In genomic region chr20:57941121-57941522, GRCh38 we compare ENCODE assay signal across 29 cellular contexts.
A peak's percentile ranks its signal among the peaks of the same experiment; 100 is the strongest.
DNase-seq lines count a peak whose midpoint lies in the region; ATAC-seq, FAIRE-seq and TF ChIP-seq lines count a peak whose summit lies in the region.
"Had no signal": no experiment of that assay in that cellular context is flagged by ENCODE, and none has a peak within 500 bp of the region (broad histone marks: within the 10 kb centered on the region; RNA-seq: fewer than 3 reads in every experiment).

No MANE protein-coding gene starts in this region.

- no peaks in the 10 kb centered on the region for H3K9me3 ChIP-seq in colonic mucosa
- H3K9me3 ChIP-seq: lower lobe of right lung, suprapubic skin had no signal

- H3K4me1 ChIP-seq in colonic mucosa, result no peaks in the 10 kb centered on the region

- H3K27ac ChIP-seq in 22Rv1 (peak overlapping the region; percentile 95), colonic mucosa (no peak overlapping the region)
- H3K27ac ChIP-seq: coronary artery, lower lobe of right lung, suprapubic skin had no signal

- no peak for FAIRE-seq in D721Med (lab: Jason Lieb, UNC)
- FAIRE-seq: GM18507, H54, keratinocyte, urothelium cell line had no signal

- in situ Hi-C loops in GM13977 (cut with MboI; ENCODE audit: low pct_unique_long_range_greater_than_20kb, low sequenced_read_pairs, unreplicated experiment), result no loop called here

- H3K36me3 ChIP-seq in colonic mucosa, result no peaks in the 10 kb centered on the region
- H3K36me3 ChIP-seq: lower lobe of right lung, suprapubic skin had no signal

- TF ChIP-seq CTCF in 22Rv1 (IDR thresholded peaks at IDR 0.05), result no peak
- TF ChIP-seq CTCF in colonic mucosa (IDR thresholded peaks at IDR 0.05), result no peak
- TF ChIP-seq CTCF in omental fat pad (IDR thresholded peaks at IDR 0.05), result no peak
- no peak for TF ChIP-seq CTCF in D721Med (IDR thresholded peaks at IDR 0.05; ENCODE audit: insufficient read depth, missing control alignments)
- no peak for TF ChIP-seq CTCF in GM13977 (IDR thresholded peaks at IDR 0.05; ENCODE audit: extremely low read depth, insufficient read depth, missing control alignments)

- H3K27me3 ChIP-seq in colonic mucosa, result no peaks in the 10 kb centered on the region
- H3K27me3 ChIP-seq: suprapubic skin had no signal

- intact Hi-C loops in colonic mucosa (cut with DNase I), result no loop called here

- H3K9ac ChIP-seq in colonic mucosa (ENCODE audit: low read depth in 2 of 2, low read length in 2 of 2), result no peak overlapping the region

- no peak overlapping the region for H3K4me3 ChIP-seq in colonic mucosa
- H3K4me3 ChIP-seq: coronary artery, lower lobe of right lung, suprapubic skin had no signal

- peak; percentile 31 for ATAC-seq in omental fat pad (ENCODE audit: low FRiP score)
- ATAC-seq: activated CD8-positive, alpha-beta memory T cell treated with anti-CD3 and anti-CD28 coated beads, Interleukin-2, amount 10 ng/mL, durations not matched to agents 7 days and 5 days; activated T-cell treated with anti-CD3 and anti-CD28 coated beads, Interleukin-2, amount 50 U/mL, for 72 hours; lower lobe of right lung; sciatic nerve; stimulated activated naive B cell treated with anti-CD40 and anti-IgM and Interleukin-4, amounts not matched to agents 10 μg/mL and 1 μg/mL and 100 μg/mL, for 72 hours had no signal

- peak; percentile 7 for DNase-seq in NCI-H2029 treated with DMSO at 0.1 percent for 48 hours (lab: John Stamatoyannopoulos, UW)
- peak; percentile 59 for DNase-seq in colonic mucosa
- no peak for DNase-seq in omental fat pad (ENCODE audit: low spot score)
- no peak for DNase-seq in NCI-H82 (lab: John Stamatoyannopoulos, UW)
- DNase-seq in D721Med (ENCODE audit: insufficient read length, low spot score), result no peak
- no peak for DNase-seq in GM13977 (ENCODE audit: low spot score)
- no peak for DNase-seq in NCI-H1092 (lab: John Stamatoyannopoulos, UW)
- DNase-seq: activated B cell treated with CpG ODN at 0.5 μM for 24 hours; activated CD4-positive, alpha-beta T cell treated with anti-CD3 and anti-CD28 coated beads, Interleukin-2, amount 50 U/mL, for 1 hour; activated CD8-positive, alpha-beta memory T cell treated with anti-CD3 and anti-CD28 coated beads, Interleukin-2, amount 10 ng/mL, durations not matched to agents 7 days and 5 days; activated naive CD4-positive, alpha-beta T cell treated with anti-CD3 and anti-CD28 coated beads, Interleukin-2, amount 50 U/mL, for 16 hours; activated T-cell treated with anti-CD3 and anti-CD28 coated beads, Interleukin-2, amount 50 U/mL, for 72 hours; amniotic stem cell; DND-41; effector memory CD4-positive, alpha-beta T cell; glutamatergic neuron; lower lobe of right lung; NK-92 treated with Interleukin-12 subunit alpha and Interleukin-12 subunit beta, amount 100 ng/mL, for 24 hours; SHP77; stimulated activated CD4-positive, alpha-beta T cell treated with anti-CD3 and anti-CD28 coated beads, Interleukin-4, amount 100 ng/mL, for 4 hours; stimulated activated naive B cell treated with anti-CD40 and anti-IgM and Interleukin-4, amounts not matched to agents 10 μg/mL and 1 μg/mL and 100 μg/mL, for 72 hours had no signal

Comparison
In these comparisons a context has a peak if more than half of its experiments do, and no peak if none do; other contexts are left out.
1. DNase-seq: peak in NCI-H2029 treated with DMSO at 0.1 percent for 48 hours (single experiment) and colonic mucosa (single experiment); none in omental fat pad (single experiment), NCI-H82 (single experiment), D721Med (single experiment), GM13977 (single experiment) and NCI-H1092 (single experiment).